Comparison of ENCODE assay signal across 8 cellular contexts in the genomic region with DNA sequence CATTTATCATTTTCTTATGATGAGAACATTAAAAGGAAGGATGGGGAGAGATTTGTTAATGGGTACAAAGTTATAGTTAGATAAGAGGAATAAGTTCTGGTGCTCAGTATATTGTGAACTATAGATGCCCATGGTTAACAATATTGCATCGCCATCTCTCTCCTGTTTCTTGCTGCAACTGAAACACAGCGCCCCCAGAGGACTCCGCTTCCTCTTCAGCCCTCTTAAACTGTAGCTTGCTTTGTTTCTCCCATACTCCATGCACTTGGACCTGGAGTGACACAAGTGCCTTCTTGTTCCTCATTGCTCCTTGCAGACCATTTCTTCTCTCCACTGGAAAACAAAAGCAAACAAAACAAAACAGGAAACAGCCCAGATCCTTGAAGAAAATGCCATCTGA.
DNase-seq lines count a peak whose midpoint lies in the region; ATAC-seq and TF ChIP-seq lines count a peak whose summit lies in the region.

No MANE protein-coding gene starts in this region.

- no peaks in the 10 kb centered on the region for H3K9me3 Mint-ChIP-seq in activated T-cell treated with anti-CD3 and anti-CD28 coated beads, Interleukin-2, amount 50 U/mL, for 4 hours

- H3K4me1 Mint-ChIP-seq in activated T-cell treated with anti-CD3 and anti-CD28 coated beads, Interleukin-2, amount 50 U/mL, for 4 hours (ENCODE audit: low read depth), result peaks cover 5% of the 10 kb centered on the region

- H3K27me3 Mint-ChIP-seq in activated T-cell treated with anti-CD3 and anti-CD28 coated beads, Interleukin-2, amount 50 U/mL, for 4 hours (ENCODE audit: low read depth), result no peaks in the 10 kb centered on the region

- ATAC-seq in SK-N-SH treated with all-trans-retinoic acid at 6 μM for 48 hours, result peak; percentile 60; the same call in 2 of the 3 replicates
- ATAC-seq in activated T-cell treated with anti-CD3 and anti-CD28 coated beads, Interleukin-2, amount 50 U/mL, for 4 hours, result no peak
- no peak for ATAC-seq in GM18907 (IDR thresholded peaks at IDR 0.05; ENCODE audit: unreplicated experiment)
- ATAC-seq in HG03521 (IDR thresholded peaks at IDR 0.05; ENCODE audit: unreplicated experiment), result no peak

- DNase-seq in AG09309 (ENCODE audit: low read depth) (no peak), GM13976 (ENCODE audit: low spot score) (peak; percentile 28), hepatic stellate cell (ENCODE audit: low spot score) (peak; percentile 16)
- no peak for DNase-seq in activated T-cell treated with anti-CD3 and anti-CD28 coated beads, Interleukin-2, amount 50 U/mL, for 4 hours
- DNase-seq in activated CD4-positive, alpha-beta T cell treated with anti-CD3 and anti-CD28 coated beads, Interleukin-2, amount 50 U/mL, for 4 hours, result no peak

- peak; percentile 51 for TF ChIP-seq CTCF in AG09309 (IDR thresholded peaks at IDR 0.05; ENCODE audit: control insufficient read depth, insufficient read depth, low read depth, low read length, missing control alignments)
- TF ChIP-seq CTCF in GM13976 (IDR thresholded peaks at IDR 0.05; ENCODE audit: borderline replicate concordance, control extremely low read depth, extremely low read depth, insufficient read depth, missing control alignments), result peak; percentile 9

- in situ Hi-C loops in GM13976 (cut with MboI; ENCODE audit: low sequenced_read_pairs, unreplicated experiment), result no loop called here

- H3K36me3 Mint-ChIP-seq in activated T-cell treated with anti-CD3 and anti-CD28 coated beads, Interleukin-2, amount 50 U/mL, for 4 hours (ENCODE audit: insufficient read depth), result no peaks in the 10 kb centered on the region

- H3K4me3 ChIP-seq in AG09309 (ENCODE audit: control insufficient read depth, low read depth, low read length), result no peak overlapping the region

- H3K4me3 Mint-ChIP-seq in activated T-cell treated with anti-CD3 and anti-CD28 coated beads, Interleukin-2, amount 50 U/mL, for 4 hours, result no peak overlapping the region

TF ChIP-seq in SK-N-SH treated with all-trans-retinoic acid at 6 μM for 48 hours, 23 proteins besides CTCF, POLR2A, EP300 and RAD21:
- TF ChIP-seq GLIS3 (CRISPR knock-in tag; IDR thresholded peaks at IDR 0.05), result no peak

Comparison
In these comparisons a context has a peak if more than half of its experiments do, and no peak if none do; other contexts are left out.
1. DNase-seq: peak in GM13976 (single experiment) and hepatic stellate cell (single experiment); none in AG09309 (single experiment), activated T-cell treated with anti-CD3 and anti-CD28 coated beads, Interleukin-2, amount 50 U/mL, for 4 hours (single experiment) and activated CD4-positive, alpha-beta T cell treated with anti-CD3 and anti-CD28 coated beads, Interleukin-2, amount 50 U/mL, for 4 hours (0 of 2).